In the genomic region with DNA sequence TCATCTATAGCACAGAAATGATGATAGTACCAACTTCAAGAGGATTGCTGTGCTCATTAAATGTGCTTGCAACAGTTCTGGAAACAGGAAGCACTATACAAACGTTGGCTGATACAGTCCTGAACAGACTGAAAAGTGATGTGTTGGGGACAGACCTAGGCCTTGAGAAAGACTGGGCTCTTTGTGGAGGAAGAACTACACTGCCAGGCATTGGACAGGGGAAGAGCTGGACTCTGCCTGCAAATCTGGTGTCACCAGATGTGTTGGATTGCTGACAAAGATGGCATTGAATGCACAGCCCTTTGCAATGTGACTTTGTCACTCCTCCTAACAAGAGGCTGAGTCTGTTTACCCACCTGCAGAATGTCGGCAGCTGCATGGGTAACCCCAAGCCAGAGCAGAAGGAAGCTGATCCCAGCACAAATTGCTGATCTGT, we compare ENCODE assay signal across 7 cellular contexts. TPM values are rescaled to one million over a fixed set of nuclear protein-coding genes. Genes with fewer than 3 reads are reported as not detected.
DNase-seq lines count a peak whose midpoint lies in the region; FAIRE-seq and TF ChIP-seq lines count a peak whose summit lies in the region.

No MANE protein-coding gene starts in this region.

- H2AFZ ChIP-seq in Loucy (ENCODE audit: low read length) (peak overlapping the region; percentile 59), H1 (ENCODE audit: low read length) (no peak overlapping the region)

- CTCF ChIA-PET in H1 (lab: Charles Lee; ENCODE audit: partially characterized antibody), result interaction anchor here (0.8 to 5.3 kb wide), 9 partner anchors 9 to 115 kb away, joined by 3 to 35 read pairs (median 4); a partner anchor contains a TSS
- CTCF ChIA-PET in activated naive CD4-positive, alpha-beta T cell treated with anti-CD3 and anti-CD28 coated beads for 36 hours (lab: Charles Lee), result interaction anchor here (0.6 to 1.4 kb wide), 3 partner anchors 12 to 31 kb away, joined by 3 to 5 read pairs (median 4); a partner anchor contains a TSS

- H3K36me3 ChIP-seq in Loucy (ENCODE audit: insufficient read depth, low read length) (no peaks in the 10 kb centered on the region), H1 (ENCODE audit: control insufficient read depth in 2 of 4, insufficient read depth in 4 of 4, low read length in 3 of 4) (no peaks in the 10 kb centered on the region), prostate gland (no peaks in the 10 kb centered on the region)

- H2BK12ac ChIP-seq in H1 (ENCODE audit: low read depth, low read length), result no peak overlapping the region

- H3F3A ChIP-seq in Loucy (ENCODE audit: low read depth), result no peaks in the 10 kb centered on the region

- H3K18ac ChIP-seq in H1 (ENCODE audit: extremely low read depth, low read length), result no peak overlapping the region

- H3K27me3 ChIP-seq in Loucy (ENCODE audit: insufficient read depth, low read length, poor library complexity, severe bottlenecking), result no peaks in the 10 kb centered on the region
- no peaks in the 10 kb centered on the region; a peak in 2 of 7 replicates for H3K27me3 ChIP-seq in H1 (replicated peaks in 1 of 4; ENCODE audit: control insufficient read depth in 3 of 4, extremely low read depth in 1 of 4, insufficient read depth in 3 of 4, low read length in 3 of 4)
- no peaks in the 10 kb centered on the region for H3K27me3 ChIP-seq in prostate gland (replicated peaks; ENCODE audit: insufficient read depth)

- no peak overlapping the region for H3K4ac ChIP-seq in H1 (replicated peaks; ENCODE audit: insufficient read length, low read depth, low read length)

- H2BK120ac ChIP-seq in H1 (replicated peaks; ENCODE audit: low read depth, low read length), result no peak overlapping the region

- no peak for TF ChIP-seq RAD21 in H1 (IDR thresholded peaks at IDR 0.05 in 1 of 2, conservative IDR thresholded peaks at IDR 0.05 in 1 of 2; ENCODE audit: low read depth in 2 of 2, low read length in 2 of 2)

- FAIRE-seq in H1 (lab: Jason Lieb, UNC), result no peak

- TF ChIP-seq CTCF in Loucy (conservative IDR thresholded peaks at IDR 0.05; ENCODE audit: low read length), result no peak
- no peak for TF ChIP-seq CTCF in H1 (IDR thresholded peaks at IDR 0.05; ENCODE audit: control extremely low read depth in 1 of 3, insufficient read depth in 1 of 3, low read depth in 1 of 3, low read length in 3 of 3)
- TF ChIP-seq CTCF in prostate gland (IDR thresholded peaks at IDR 0.05), result no peak

- no peaks in the 10 kb centered on the region for H4K20me1 ChIP-seq in Loucy (ENCODE audit: insufficient read depth, low read length, poor library complexity, severe bottlenecking)
- H4K20me1 ChIP-seq in H1 (replicated peaks in 1 of 2; ENCODE audit: control insufficient read depth in 1 of 2, insufficient read depth in 2 of 2, low read length in 2 of 2), result no peaks in the 10 kb centered on the region

- peaks cover 13% of the 10 kb centered on the region for H3K4me1 Mint-ChIP-seq in activated naive CD4-positive, alpha-beta T cell treated with anti-CD3 and anti-CD28 coated beads for 36 hours (ENCODE audit: low read depth)

- no peak overlapping the region for H3K14ac ChIP-seq in H1 (ENCODE audit: insufficient read length)

- H3K4me2 ChIP-seq in Loucy (ENCODE audit: low read depth, low read length, poor library complexity, severe bottlenecking) (no peak overlapping the region), H1 (ENCODE audit: insufficient read depth in 1 of 2, low read depth in 2 of 2, low read length in 2 of 2) (no peak overlapping the region)

- no peak for TF ChIP-seq EP300 in H1 (IDR thresholded peaks at IDR 0.05; ENCODE audit: borderline replicate concordance in 1 of 2, low read depth in 2 of 2, low read length in 2 of 2)

- no peaks in the 10 kb centered on the region for H3K4me1 ChIP-seq in Loucy (ENCODE audit: insufficient read depth, low read length, poor library complexity, severe bottlenecking)
- peaks cover 0 to 7% (median 3%) of the 10 kb centered on the region in 4 experiments; a peak in 3 of 7 replicates for H3K4me1 ChIP-seq in H1 (replicated peaks in 1 of 4; ENCODE audit: control insufficient read depth in 3 of 4, insufficient read depth in 4 of 4, low read length in 3 of 4)
- no peaks in the 10 kb centered on the region for H3K4me1 ChIP-seq in prostate gland (replicated peaks)

- H3K9me2 ChIP-seq in Loucy (replicated peaks; ENCODE audit: low read depth, low read length), result no peaks in the 10 kb centered on the region

- no peaks in the 10 kb centered on the region for H3K79me1 ChIP-seq in H1 (ENCODE audit: low read depth, low read length)

- H3K79me2 ChIP-seq in Loucy (ENCODE audit: insufficient read depth, low read length) (no peaks in the 10 kb centered on the region), H1 (ENCODE audit: control insufficient read depth in 1 of 2, insufficient read depth in 2 of 2, low read length in 2 of 2) (no peaks in the 10 kb centered on the region)

- no peaks in the 10 kb centered on the region; the same call in 1 of the 2 replicates for H3K9me3 ChIP-seq in Loucy (ENCODE audit: insufficient read depth, low read depth, low read length)
- no peaks in the 10 kb centered on the region for H3K9me3 ChIP-seq in H1 (ENCODE audit: insufficient read depth in 2 of 2, low read depth in 1 of 2, low read length in 1 of 2)
- H3K9me3 ChIP-seq in prostate gland, result no peaks in the 10 kb centered on the region

- POLR2A ChIA-PET in H1 (lab: Charles Lee; ENCODE audit: partially characterized antibody), result interaction anchor here (0.6 to 1.3 kb wide), 5 partner anchors 8 to 796 kb away, joined by 3 to 4 read pairs (median 4); no protein-coding TSS in a partner anchor

- no peak overlapping the region for H2AK5ac ChIP-seq in H1 (ENCODE audit: low read depth, low read length)

- H3K27ac Mint-ChIP-seq in activated naive CD4-positive, alpha-beta T cell treated with anti-CD3 and anti-CD28 coated beads for 36 hours, result no peak overlapping the region

- no peak overlapping the region for H3K4me3 Mint-ChIP-seq in activated naive CD4-positive, alpha-beta T cell treated with anti-CD3 and anti-CD28 coated beads for 36 hours

- H3K27ac ChIP-seq in H1 (ENCODE audit: low read depth, low read length) (no peak overlapping the region), prostate gland (peak overlapping the region; percentile 32 to 38)

- DNase-seq in NCI-H774 (lab: John Stamatoyannopoulos, UW) (peak; percentile 85), H1 (ENCODE audit: low read depth in 1 of 2, low spot score in 2 of 2) (no peak), prostate gland (ENCODE audit: low spot score) (no peak), DMS 273 treated with DMSO at 0.1 percent for 48 hours (lab: John Stamatoyannopoulos, UW) (no peak), erythroblast (lab: John Stamatoyannopoulos, UW) (no peak)
- no peak for DNase-seq in activated naive CD4-positive, alpha-beta T cell treated with anti-CD3 and anti-CD28 coated beads for 36 hours

- H3K23ac ChIP-seq in H1 (ENCODE audit: insufficient read length), result no peak overlapping the region

- no peaks in the 10 kb centered on the region for H3K27me3 Mint-ChIP-seq in activated naive CD4-positive, alpha-beta T cell treated with anti-CD3 and anti-CD28 coated beads for 36 hours (ENCODE audit: low read depth)

- no peaks in the 10 kb centered on the region for H3K23me2 ChIP-seq in H1 (ENCODE audit: low read depth, low read length)

- intact Hi-C loops in prostate gland (cut with DNase I), result no loop called here
- intact Hi-C loops in activated naive CD4-positive, alpha-beta T cell treated with anti-CD3 and anti-CD28 coated beads for 36 hours (cut with micrococcal nuclease), result no loop called here

- no peak overlapping the region for H3K56ac ChIP-seq in H1 (replicated peaks; ENCODE audit: insufficient read length, low read depth, low read length)

- no peaks in the 10 kb centered on the region for H3K36me3 Mint-ChIP-seq in activated naive CD4-positive, alpha-beta T cell treated with anti-CD3 and anti-CD28 coated beads for 36 hours (ENCODE audit: low read depth)

- no peak overlapping the region for H4K5ac ChIP-seq in H1 (ENCODE audit: insufficient read length, low read depth, low read length)

- TF ChIP-seq POLR2A in H1 (IDR thresholded peaks at IDR 0.05; ENCODE audit: control extremely low read depth in 1 of 2, low read depth in 2 of 2, low read length in 2 of 2) (no peak), prostate gland (IDR thresholded peaks at IDR 0.05) (no peak), erythroblast (IDR thresholded peaks at IDR 0.05; ENCODE audit: low read length) (no peak)

- H2BK15ac ChIP-seq in H1 (ENCODE audit: low read length), result no peak overlapping the region

- H3K4me3 ChIP-seq in Loucy (ENCODE audit: low read length, poor library complexity, severe bottlenecking) (no peak overlapping the region), H1 (ENCODE audit: extremely low read depth in 1 of 4, insufficient read depth in 2 of 4, low read depth in 3 of 4, low read length in 4 of 4) (no peak overlapping the region), prostate gland (no peak overlapping the region)

- no peaks in the 10 kb centered on the region for H3K9me3 Mint-ChIP-seq in activated naive CD4-positive, alpha-beta T cell treated with anti-CD3 and anti-CD28 coated beads for 36 hours

- H2BK20ac ChIP-seq in H1 (ENCODE audit: low read length), result 0 out of 2 replicates have a peak overlapping the region, but pooled peaks have one; percentile 27

- no peak overlapping the region for H4K8ac ChIP-seq in H1 (ENCODE audit: extremely low read depth, insufficient read depth, low read length)

- H2BK5ac ChIP-seq in H1 (ENCODE audit: low read depth, low read length), result no peak overlapping the region

- H3K9ac ChIP-seq in Loucy (ENCODE audit: low read depth, low read length, poor library complexity, severe bottlenecking), result no peak overlapping the region
- H3K9ac ChIP-seq in H1 (replicated peaks in 1 of 4; ENCODE audit: extremely low read depth in 1 of 4, low read depth in 3 of 4, low read length in 3 of 4), result no peak overlapping the region

- no peak overlapping the region for H4K91ac ChIP-seq in H1 (replicated peaks; ENCODE audit: insufficient read length, low read length)

- WGBS in H1 (ENCODE audit: extremely low coverage in 1 of 2, insufficient coverage in 1 of 2, insufficient read length in 1 of 2, insufficient replicate concordance in 2 of 2, low coverage in 1 of 2, low lambda C conversion rate in 2 of 2, missing lambda C conversion rate in 1 of 2), 2 experiments, result 86% methylated on average over 2 of the region's 2 CpGs; no CpG with 5 or more reads in 1 of the 2 experiments
- WGBS in prostate gland, result 26% methylated on average over 2 of the region's 2 CpGs

RNA-seq across cellular contexts. Expression of a gene that starts 12.4 kb away (rescaled TPM):
- total RNA-seq in H1 (2021; fragmentation: NEBNext Ultra II Directional; extraction: Animal tissue kit (Norgen Biotek cat#: 25700)), result not detected in 2 replicates
- polyA plus RNA-seq in H1 (2011; rRNA removed), result 0.09 TPM in 1 of 2 replicates, not detected in the other
- not detected for polyA plus RNA-seq in H1 (2011; cell fraction: cytosol; rRNA removed)
- polyA plus RNA-seq in H1 (2011; cell fraction: nucleus; rRNA removed), result not detected
- not detected in 4 replicates for polyA plus RNA-seq in H1 (2012, experiment 1 of 2)
- polyA plus RNA-seq in H1 (2012, experiment 2 of 2), result not detected
- not detected for polyA plus RNA-seq in H1 (2013, experiment 1 of 2)
- polyA plus RNA-seq in H1 (2013, experiment 2 of 2), result not detected
- not detected in 2 replicates for polyA minus RNA-seq in H1 (2011; rRNA and poly(A)+ RNA removed)
- polyA minus RNA-seq in H1 (2011; cell fraction: cytosol; rRNA and poly(A)+ RNA removed), result not detected
- polyA minus RNA-seq in H1 (2011; cell fraction: nucleus; rRNA and poly(A)+ RNA removed), result not detected
- 10 to 100 TPM; 21.0 to 23.1 TPM for total RNA-seq in prostate gland
- total RNA-seq in activated naive CD4-positive, alpha-beta T cell treated with anti-CD3 and anti-CD28 coated beads for 36 hours, result not detected

RNA-seq across cellular contexts. Expression of a gene that starts 45.5 kb away (rescaled TPM):
- total RNA-seq in H1 (2021; fragmentation: NEBNext Ultra II Directional; extraction: Animal tissue kit (Norgen Biotek cat#: 25700)), result not detected in 2 replicates
- not detected in 2 replicates for polyA plus RNA-seq in H1 (2011; rRNA removed)
- polyA plus RNA-seq in H1 (2011; cell fraction: cytosol; rRNA removed), result not detected
- not detected for polyA plus RNA-seq in H1 (2011; cell fraction: nucleus; rRNA removed)
- polyA plus RNA-seq in H1 (2012, experiment 1 of 2), result not detected in 4 replicates
- polyA plus RNA-seq in H1 (2012, experiment 2 of 2), result not detected
- polyA plus RNA-seq in H1 (2013, experiment 1 of 2), result not detected
- polyA plus RNA-seq in H1 (2013, experiment 2 of 2), result not detected
- polyA minus RNA-seq in H1 (2011; rRNA and poly(A)+ RNA removed), result not detected in 2 replicates
- polyA minus RNA-seq in H1 (2011; cell fraction: cytosol; rRNA and poly(A)+ RNA removed), result not detected
- not detected for polyA minus RNA-seq in H1 (2011; cell fraction: nucleus; rRNA and poly(A)+ RNA removed)
- 10 to 100 TPM in 1 of 2 donors, 1 to 10 TPM in 1; 8.4 to 27.2 TPM for total RNA-seq in prostate gland
- total RNA-seq in activated naive CD4-positive, alpha-beta T cell treated with anti-CD3 and anti-CD28 coated beads for 36 hours, result 1 to 10 TPM; 1.1 to 1.3 TPM

RNA-seq across cellular contexts. Expression of a gene that starts 58.2 kb away (rescaled TPM):
- total RNA-seq in H1 (2021; fragmentation: NEBNext Ultra II Directional; extraction: Animal tissue kit (Norgen Biotek cat#: 25700)), result 1.4 and 2.1 TPM in 2 replicates
- 0.77 and 1.1 TPM in 2 replicates for polyA plus RNA-seq in H1 (2011; rRNA removed)
- polyA plus RNA-seq in H1 (2011; cell fraction: cytosol; rRNA removed), result 1.4 TPM
- polyA plus RNA-seq in H1 (2011; cell fraction: nucleus; rRNA removed), result 3.1 TPM
- 1.1 to 1.6 TPM (median 1.5 TPM) in 4 replicates for polyA plus RNA-seq in H1 (2012, experiment 1 of 2)
- polyA plus RNA-seq in H1 (2012, experiment 2 of 2), result 2.3 TPM
- polyA plus RNA-seq in H1 (2013, experiment 1 of 2), result 2.0 TPM
- 1.5 TPM for polyA plus RNA-seq in H1 (2013, experiment 2 of 2)
- 0.12 and 0.22 TPM in 2 replicates for polyA minus RNA-seq in H1 (2011; rRNA and poly(A)+ RNA removed)
- not detected for polyA minus RNA-seq in H1 (2011; cell fraction: cytosol; rRNA and poly(A)+ RNA removed)
- polyA minus RNA-seq in H1 (2011; cell fraction: nucleus; rRNA and poly(A)+ RNA removed), result 3.5 TPM
- total RNA-seq in prostate gland, result under 1 TPM; 0.36 to 0.85 TPM
- total RNA-seq in activated naive CD4-positive, alpha-beta T cell treated with anti-CD3 and anti-CD28 coated beads for 36 hours, result not detected

Comparison
In these comparisons a context has a peak if more than half of its experiments do, and no peak if none do; other contexts are left out.
1. RNA of a gene that starts 12.4 kb away (total RNA-seq): 21.0 to 23.1 TPM in prostate gland; not detected in activated naive CD4-positive, alpha-beta T cell treated with anti-CD3 and anti-CD28 coated beads for 36 hours and not detected in H1; every median in the first group is over 10 times any median in the second.